ENCODE assay signal across 22 cellular contexts in genomic region chr16:31709181-31709580, GRCh38.
"Had no signal": no experiment of that assay in that cellular context is flagged by ENCODE, and none has a peak within 500 bp of the region (broad histone marks: within the 10 kb centered on the region; RNA-seq: fewer than 3 reads in every experiment).

No MANE protein-coding gene starts in this region.

- H3K27me3 Mint-ChIP-seq: activated B cell treated with CpG ODN at 0.5 μM for 24 hours; naive B cell; stimulated activated naive CD8-positive, alpha-beta T cell treated with anti-CD3 and anti-CD28 coated beads, Interleukin-15, Interleukin-2, amounts not matched to agents 100 ng/mL and 50 ng/mL, for 24 hours had no signal

- ATAC-seq: esophagus mucosa, heart left ventricle, left colon had no signal

- H3K4me3 Mint-ChIP-seq: activated B cell treated with CpG ODN at 0.5 μM for 24 hours; immature natural killer cell; mesothelial cell of epicardium; stimulated activated naive CD8-positive, alpha-beta T cell treated with anti-CD3 and anti-CD28 coated beads, Interleukin-15, Interleukin-2, amounts not matched to agents 100 ng/mL and 50 ng/mL, for 24 hours had no signal

- H3K27ac ChIP-seq: heart left ventricle, right atrium auricular region, thoracic aorta had no signal

- DNase-seq: activated B cell treated with CpG ODN at 0.5 μM for 24 hours; activated CD4-positive, alpha-beta T cell treated with anti-CD3 and anti-CD28 coated beads, Interleukin-2, amount 50 U/mL, for 4 hours; activated CD8-positive, alpha-beta memory T cell treated with anti-CD3 and anti-CD28 coated beads, Interleukin-2, amount 50 U/mL, for 4 hours; activated effector memory CD4-positive, alpha-beta T cell treated with Interleukin-2 at 50 U/mL for 16 hours; activated naive CD4-positive, alpha-beta T cell treated with Interleukin-2 at 50 U/mL for 16 hours; activated T-cell treated with anti-CD3 and anti-CD28 coated beads, Interleukin-2, amount 50 U/mL, for 48 hours; amygdala; foreskin fibroblast; heart left ventricle; hypothalamus; immature natural killer cell; kidney; left colon; mammary epithelial cell; naive B cell; spleen; stimulated activated CD4-positive, alpha-beta T cell treated with anti-CD3 and anti-CD28 coated beads, Interleukin-4, amount 100 ng/mL, for 1 hour had no signal

- H3K4me3 ChIP-seq: heart left ventricle, right atrium auricular region, spleen, thoracic aorta had no signal

- H3K9me3 Mint-ChIP-seq: activated B cell treated with CpG ODN at 0.5 μM for 24 hours, immature natural killer cell, mesothelial cell of epicardium, naive B cell had no signal

- H3K9me3 ChIP-seq: heart left ventricle, right atrium auricular region, spleen, thoracic aorta had no signal

- H3K27me3 ChIP-seq: heart left ventricle, right atrium auricular region, spleen had no signal

- H3K27ac Mint-ChIP-seq: activated B cell treated with CpG ODN at 0.5 μM for 24 hours; mesothelial cell of epicardium; stimulated activated naive CD8-positive, alpha-beta T cell treated with anti-CD3 and anti-CD28 coated beads, Interleukin-15, Interleukin-2, amounts not matched to agents 100 ng/mL and 50 ng/mL, for 24 hours had no signal
